In genomic region chr1:113745425-113745824, GRCh38 we compare ENCODE assay signal across 18 cellular contexts. TPM values are rescaled to one million over a fixed set of nuclear protein-coding genes. Genes with fewer than 3 reads are reported as not detected.
DNase-seq lines count a peak whose midpoint lies in the region; ATAC-seq and TF ChIP-seq lines count a peak whose summit lies in the region.
"Had no signal": no experiment of that assay in that cellular context is flagged by ENCODE, and none has a peak within 500 bp of the region (broad histone marks: within the 10 kb centered on the region; RNA-seq: fewer than 3 reads in every experiment).

No MANE protein-coding gene starts in this region.

- no peaks in the 10 kb centered on the region for H3K27me3 Mint-ChIP-seq in activated T-cell treated with anti-CD3 and anti-CD28 coated beads, Interleukin-2, amount 50 U/mL, for 72 hours (ENCODE audit: low read depth)
- no peaks in the 10 kb centered on the region for H3K27me3 Mint-ChIP-seq in activated T-cell treated with anti-CD3 and anti-CD28 coated beads, Interleukin-2, amount 50 U/mL, for 4 hours (ENCODE audit: low read depth)
- H3K27me3 Mint-ChIP-seq in activated T-helper 17 cell treated with anti-CD3 and anti-CD28 coated beads, Interleukin-2, amount 50 U/mL, for 72 hours, result no peaks in the 10 kb centered on the region
- H3K27me3 Mint-ChIP-seq: B cell; CD4-positive, alpha-beta memory T cell had no signal

- no peaks in the 10 kb centered on the region for H3K27me3 ChIP-seq in smooth muscle cell (ENCODE audit: low read depth)
- H3K27me3 ChIP-seq: Peyer's patch had no signal

- H3K4me3 Mint-ChIP-seq in activated T-cell treated with anti-CD3 and anti-CD28 coated beads, Interleukin-2, amount 50 U/mL, for 72 hours, result no peak overlapping the region
- no peak overlapping the region for H3K4me3 Mint-ChIP-seq in activated T-cell treated with anti-CD3 and anti-CD28 coated beads, Interleukin-2, amount 50 U/mL, for 4 hours
- H3K4me3 Mint-ChIP-seq in activated T-helper 17 cell treated with anti-CD3 and anti-CD28 coated beads, Interleukin-2, amount 50 U/mL, for 72 hours, result no peak overlapping the region
- H3K4me3 Mint-ChIP-seq: B cell; CD4-positive, alpha-beta memory T cell; T-helper 1 cell treated with Interleukin-12 subunit alpha and Interleukin-12 subunit beta and Interleukin-4 antibody, amounts not matched to agents 30 μg/mL and 1 μg/mL, for 36 hours had no signal

- 93% methylated on average over 3 of the region's 3 CpGs for WGBS in smooth muscle cell (ENCODE audit: low lambda C conversion rate)

- no peak for DNase-seq in activated T-cell treated with anti-CD3 and anti-CD28 coated beads, Interleukin-2, amount 50 U/mL, for 72 hours
- no peak for DNase-seq in activated T-cell treated with anti-CD3 and anti-CD28 coated beads, Interleukin-2, amount 50 U/mL, for 4 hours
- DNase-seq in NCI-H2171 (lab: John Stamatoyannopoulos, UW), result peak; percentile 81
- DNase-seq in smooth muscle cell (lab: John Stamatoyannopoulos, UW; ENCODE audit: unreplicated experiment), result no peak
- no peak for DNase-seq in KBM-7
- DNase-seq: CD4-positive, alpha-beta memory T cell; GF-D8; Kasumi-1; NCI-H1436; NCI-H2081 treated with DMSO at 0.1 percent for 48 hours; NCI-H526 treated with DMSO at 0.1 percent for 48 hours; Peyer's patch; SHP77 had no signal

- ATAC-seq in activated T-cell treated with anti-CD3 and anti-CD28 coated beads, Interleukin-2, amount 50 U/mL, for 72 hours (replicated peaks in 1 of 2), result no peak
- ATAC-seq in activated T-cell treated with anti-CD3 and anti-CD28 coated beads, Interleukin-2, amount 50 U/mL, for 4 hours, result no peak
- no peak for ATAC-seq in activated T-helper 17 cell treated with anti-CD3 and anti-CD28 coated beads, Interleukin-2, amount 50 U/mL, for 72 hours (replicated peaks)
- ATAC-seq in HG02981 (IDR thresholded peaks at IDR 0.05; ENCODE audit: unreplicated experiment), result no peak
- ATAC-seq: SK-N-SH treated with all-trans-retinoic acid at 6 μM for 48 hours had no signal

- H2AFZ ChIP-seq in smooth muscle cell (ENCODE audit: low read depth), result no peak overlapping the region

- TF ChIP-seq CTCF in smooth muscle cell (IDR thresholded peaks at IDR 0.05; ENCODE audit: borderline replicate concordance, insufficient read depth, poor library complexity, severe bottlenecking), result no peak

- H3F3A ChIP-seq in smooth muscle cell (ENCODE audit: low read depth), result peaks cover 5% of the 10 kb centered on the region

- peak overlapping the region; percentile 1 for H3K27ac Mint-ChIP-seq in activated T-cell treated with anti-CD3 and anti-CD28 coated beads, Interleukin-2, amount 50 U/mL, for 72 hours
- H3K27ac Mint-ChIP-seq in activated T-helper 17 cell treated with anti-CD3 and anti-CD28 coated beads, Interleukin-2, amount 50 U/mL, for 72 hours, result peak overlapping the region; percentile 8
- H3K27ac Mint-ChIP-seq: B cell; T-helper 1 cell treated with Interleukin-12 subunit alpha and Interleukin-12 subunit beta and Interleukin-4 antibody, amounts not matched to agents 30 μg/mL and 1 μg/mL, for 36 hours had no signal

- no peak overlapping the region for H3K27ac ChIP-seq in smooth muscle cell (ENCODE audit: low read depth)
- H3K27ac ChIP-seq: Peyer's patch had no signal

- no peaks in the 10 kb centered on the region for H3K36me3 ChIP-seq in smooth muscle cell (ENCODE audit: low read depth)

- H3K4me1 Mint-ChIP-seq in activated T-cell treated with anti-CD3 and anti-CD28 coated beads, Interleukin-2, amount 50 U/mL, for 72 hours (ENCODE audit: low read depth), result peaks cover 11% of the 10 kb centered on the region
- H3K4me1 Mint-ChIP-seq in activated T-cell treated with anti-CD3 and anti-CD28 coated beads, Interleukin-2, amount 50 U/mL, for 4 hours (ENCODE audit: low read depth), result peaks cover 4% of the 10 kb centered on the region
- H3K4me1 Mint-ChIP-seq in activated T-helper 17 cell treated with anti-CD3 and anti-CD28 coated beads, Interleukin-2, amount 50 U/mL, for 72 hours, result peaks cover 5% of the 10 kb centered on the region

- in situ Hi-C loops in KBM-7 (cut with MboI; ENCODE audit: low pct_unique_long_range_greater_than_20kb, low sequenced_read_pairs), result no loop called here

- H3K4me1 ChIP-seq in smooth muscle cell (ENCODE audit: low read depth), result peaks cover 8% of the 10 kb centered on the region

- H3K9me3 ChIP-seq in smooth muscle cell (replicated peaks; ENCODE audit: low read depth), result no peaks in the 10 kb centered on the region
- H3K9me3 ChIP-seq: Peyer's patch had no signal

- H3K9ac ChIP-seq in smooth muscle cell (ENCODE audit: low read depth), result no peak overlapping the region

- H3K9me3 Mint-ChIP-seq in activated T-cell treated with anti-CD3 and anti-CD28 coated beads, Interleukin-2, amount 50 U/mL, for 72 hours, result no peaks in the 10 kb centered on the region
- H3K9me3 Mint-ChIP-seq in activated T-cell treated with anti-CD3 and anti-CD28 coated beads, Interleukin-2, amount 50 U/mL, for 4 hours, result no peaks in the 10 kb centered on the region
- H3K9me3 Mint-ChIP-seq in activated T-helper 17 cell treated with anti-CD3 and anti-CD28 coated beads, Interleukin-2, amount 50 U/mL, for 72 hours, result no peaks in the 10 kb centered on the region
- H3K9me3 Mint-ChIP-seq: CD4-positive, alpha-beta memory T cell; T-helper 1 cell treated with Interleukin-12 subunit alpha and Interleukin-12 subunit beta and Interleukin-4 antibody, amounts not matched to agents 30 μg/mL and 1 μg/mL, for 36 hours had no signal

- H4K20me1 ChIP-seq in smooth muscle cell (ENCODE audit: low read depth), result peaks cover 10% of the 10 kb centered on the region

- H3K36me3 Mint-ChIP-seq in activated T-cell treated with anti-CD3 and anti-CD28 coated beads, Interleukin-2, amount 50 U/mL, for 72 hours (ENCODE audit: insufficient read depth in 2 of 2), result peaks cover 0 to 2% of the 10 kb centered on the region in 2 donors
- H3K36me3 Mint-ChIP-seq in activated T-cell treated with anti-CD3 and anti-CD28 coated beads, Interleukin-2, amount 50 U/mL, for 4 hours (ENCODE audit: insufficient read depth), result peaks cover 2% of the 10 kb centered on the region
- H3K36me3 Mint-ChIP-seq in activated T-helper 17 cell treated with anti-CD3 and anti-CD28 coated beads, Interleukin-2, amount 50 U/mL, for 72 hours (ENCODE audit: low read depth), result peaks cover 27% of the 10 kb centered on the region

- peaks cover 14% of the 10 kb centered on the region for H3K79me2 ChIP-seq in smooth muscle cell (ENCODE audit: low read depth)

- H3K4me3 ChIP-seq in smooth muscle cell, result no peak overlapping the region
- H3K4me3 ChIP-seq: Peyer's patch had no signal

- H3K4me2 ChIP-seq in smooth muscle cell, result no peak overlapping the region

RNA-seq across cellular contexts. Expression of gene PHTF1, which starts 13.9 kb away (rescaled TPM):
- total RNA-seq in activated T-cell treated with anti-CD3 and anti-CD28 coated beads, Interleukin-2, amount 50 U/mL, for 72 hours, result 10 to 100 TPM; 12.9 to 16.2 TPM
- 10 to 100 TPM in 1 of 3 donors, 1 to 10 TPM in 2; 9.1 to 10.9 (median 9.9) TPM for total RNA-seq in activated T-cell treated with anti-CD3 and anti-CD28 coated beads, Interleukin-2, amount 50 U/mL, for 4 hours
- total RNA-seq in activated T-helper 17 cell treated with anti-CD3 and anti-CD28 coated beads, Interleukin-2, amount 50 U/mL, for 72 hours, result 10 to 100 TPM; 19.5 to 24.8 TPM
- 25.4 and 34.8 TPM in 2 replicates for total RNA-seq in smooth muscle cell
- polyA plus RNA-seq in smooth muscle cell, result 19.7 and 23.9 TPM in 2 replicates
